8 cellular contexts compared by ENCODE assay signal in genomic region chr4:2794707-2795557, GRCh38. TPM values are rescaled to one million over a fixed set of nuclear protein-coding genes. Genes with fewer than 3 reads are reported as not detected.
DNase-seq lines count a peak whose midpoint lies in the region; ATAC-seq and TF ChIP-seq lines count a peak whose summit lies in the region.

No MANE protein-coding gene starts in this region.

- H3K4me3 ChIP-seq in astrocyte of the cerebellum (ENCODE audit: low read depth, low read length) (peak overlapping the region; percentile 69), tibial artery (no peak overlapping the region)

- no peaks in the 10 kb centered on the region for H3K27me3 Mint-ChIP-seq in activated naive CD4-positive, alpha-beta T cell treated with anti-CD3 and anti-CD28 coated beads for 36 hours (ENCODE audit: low read depth)

- no peaks in the 10 kb centered on the region for H3K36me3 ChIP-seq in tibial artery

- peak; percentile 40 for ATAC-seq in left lobe of liver

- H3K27me3 ChIP-seq in tibial artery: no peaks in the 10 kb centered on the region

- no peaks in the 10 kb centered on the region for H3K36me3 Mint-ChIP-seq in activated naive CD4-positive, alpha-beta T cell treated with anti-CD3 and anti-CD28 coated beads for 36 hours (ENCODE audit: low read depth)

- H3K4me1 ChIP-seq in tibial artery: peaks cover 0 to 72% (median 45%) of the 10 kb centered on the region in 4 donors

- in situ Hi-C loops in astrocyte of the cerebellum (cut with HindIII; ENCODE audit: low sequenced_read_pairs): no loop called here

- no peak for TF ChIP-seq CTCF in astrocyte of the cerebellum (IDR thresholded peaks at IDR 0.05; ENCODE audit: low read depth, low read length, missing control alignments)
- no peak for TF ChIP-seq CTCF in tibial artery (IDR thresholded peaks at IDR 0.05)
- no peak for TF ChIP-seq CTCF in GM20000 (IDR thresholded peaks at IDR 0.05; ENCODE audit: extremely low read depth, missing control alignments)

- H3K27ac ChIP-seq in tibial artery: peak overlapping the region; percentile 51 to 58

- intact Hi-C loops in activated naive CD4-positive, alpha-beta T cell treated with anti-CD3 and anti-CD28 coated beads for 36 hours (cut with micrococcal nuclease): no loop called here
- intact Hi-C loops in tibial artery (cut with DNase I; ENCODE audit: low total_unique reads): no loop called here

- peak overlapping the region; percentile 87 for H3K4me3 Mint-ChIP-seq in activated naive CD4-positive, alpha-beta T cell treated with anti-CD3 and anti-CD28 coated beads for 36 hours

- no peaks in the 10 kb centered on the region for H3K9me3 ChIP-seq in tibial artery

- CTCF ChIA-PET in activated naive CD4-positive, alpha-beta T cell treated with anti-CD3 and anti-CD28 coated beads for 36 hours (lab: Charles Lee): no interaction called here

- no peak overlapping the region for H3K27ac Mint-ChIP-seq in activated naive CD4-positive, alpha-beta T cell treated with anti-CD3 and anti-CD28 coated beads for 36 hours

- peaks cover 42% of the 10 kb centered on the region for H3K4me1 Mint-ChIP-seq in activated naive CD4-positive, alpha-beta T cell treated with anti-CD3 and anti-CD28 coated beads for 36 hours (ENCODE audit: low read depth)

- DNase-seq in activated naive CD4-positive, alpha-beta T cell treated with anti-CD3 and anti-CD28 coated beads for 36 hours: no peak
- no peak for DNase-seq in activated naive CD4-positive, alpha-beta T cell (lab: John Stamatoyannopoulos, UW)
- DNase-seq in astrocyte of the cerebellum (ENCODE audit: low read depth) (no peak), left lobe of liver (ENCODE audit: low spot score) (peak; percentile 92), tibial artery (peak; percentile 73 to 82), NAMALWA (ENCODE audit: low spot score) (no peak), NCI-H524 (lab: John Stamatoyannopoulos, UW) (no peak), GM20000 (ENCODE audit: low spot score) (no peak)

- no peaks in the 10 kb centered on the region for H3K9me3 Mint-ChIP-seq in activated naive CD4-positive, alpha-beta T cell treated with anti-CD3 and anti-CD28 coated beads for 36 hours

RNA-seq across cellular contexts. Expression of gene SH3BP2, which starts 2.0 kb away (rescaled TPM):
- 10 to 100 TPM; 45.7 to 47.4 TPM for total RNA-seq in activated naive CD4-positive, alpha-beta T cell treated with anti-CD3 and anti-CD28 coated beads for 36 hours
- 59.8 TPM for total RNA-seq in left lobe of liver

RNA-seq across cellular contexts. Expression of gene TNIP2, which starts 38.8 kb away (rescaled TPM):
- 10 to 100 TPM; 54.2 to 55.0 TPM for total RNA-seq in activated naive CD4-positive, alpha-beta T cell treated with anti-CD3 and anti-CD28 coated beads for 36 hours
- 13.1 TPM for total RNA-seq in left lobe of liver

RNA-seq across cellular contexts. Expression of gene ADD1, which starts 48.7 kb away (rescaled TPM):
- total RNA-seq in activated naive CD4-positive, alpha-beta T cell treated with anti-CD3 and anti-CD28 coated beads for 36 hours: 100 to 1,000 TPM; 165 TPM
- 113 TPM for total RNA-seq in left lobe of liver

Comparison
In these comparisons a context has a peak if more than half of its experiments do, and no peak if none do; other contexts are left out.
1. DNase-seq: peak in left lobe of liver (single experiment) and tibial artery (2 of 2); none in activated naive CD4-positive, alpha-beta T cell treated with anti-CD3 and anti-CD28 coated beads for 36 hours (single experiment), activated naive CD4-positive, alpha-beta T cell (0 of 4), astrocyte of the cerebellum (single experiment), NAMALWA (single experiment), NCI-H524 (0 of 2) and GM20000 (single experiment).